In genomic region chr20:46562009-46562372, GRCh38 we compare ENCODE assay signal across 12 cellular contexts. TPM values are rescaled to one million over a fixed set of nuclear protein-coding genes. Genes with fewer than 3 reads are reported as not detected.
DNase-seq lines count a peak whose midpoint lies in the region; TF ChIP-seq lines count a peak whose summit lies in the region.
"Had no signal": no experiment of that assay in that cellular context is flagged by ENCODE, and none has a peak within 500 bp of the region (broad histone marks: within the 10 kb centered on the region; RNA-seq: fewer than 3 reads in every experiment).

No MANE protein-coding gene starts in this region.

- peaks cover 0 to 3% (median 0%) of the 10 kb centered on the region in 11 experiments; a peak in 1 of 22 replicates for H4K20me1 ChIP-seq in BLaER1 treated with 17β-estradiol and CSF1 and Interleukin-3, amounts not matched to agents 10 nM and 100 nM
- H4K20me1 ChIP-seq in KMS-11 (ENCODE audit: insufficient read depth) = no peaks in the 10 kb centered on the region
- H4K20me1 ChIP-seq in osteoblast (ENCODE audit: insufficient read depth, low read length) = no peaks in the 10 kb centered on the region

- CTCF ChIA-PET in activated naive CD4-positive, alpha-beta T cell treated with anti-CD3 and anti-CD28 coated beads, Interleukin-2, amount 10 ng/mL, durations not matched to agents 7 days and 5 days (lab: Charles Lee) = interaction anchor here (0.7 to 5.3 kb wide), 11 partner anchors 10 to 121 kb away, joined by 3 to 54 read pairs (median 6); partner anchors contain the start of genes OCSTAMP and ZNF334

- peaks cover 20% of the 10 kb centered on the region for H3K4me1 Mint-ChIP-seq in activated naive CD4-positive, alpha-beta T cell treated with anti-CD3 and anti-CD28 coated beads, Interleukin-2, amount 10 ng/mL, durations not matched to agents 7 days and 5 days

- no peaks in the 10 kb centered on the region for H3K36me3 ChIP-seq in BLaER1 treated with 17β-estradiol and CSF1 and Interleukin-3, amounts not matched to agents 10 nM and 100 nM
- H3K36me3 ChIP-seq in KMS-11 (ENCODE audit: insufficient read depth) (no peaks in the 10 kb centered on the region), esophagus muscularis mucosa (no peaks in the 10 kb centered on the region), osteoblast (ENCODE audit: insufficient read depth, low read length) (no peaks in the 10 kb centered on the region)

- no peak overlapping the region for H3K4me3 Mint-ChIP-seq in activated naive CD4-positive, alpha-beta T cell treated with anti-CD3 and anti-CD28 coated beads, Interleukin-2, amount 10 ng/mL, durations not matched to agents 7 days and 5 days
- H3K4me3 Mint-ChIP-seq: CD4-positive, alpha-beta memory T cell; T-helper 1 cell treated with Interleukin-12 subunit alpha and Interleukin-12 subunit beta and Interleukin-4 antibody, amounts not matched to agents 30 μg/mL and 1 μg/mL, for 36 hours had no signal

- H3K27me3 ChIP-seq in BLaER1 treated with 17β-estradiol and CSF1 and Interleukin-3, amounts not matched to agents 10 nM and 100 nM = no peaks in the 10 kb centered on the region
- H3K27me3 ChIP-seq in KMS-11 (ENCODE audit: insufficient read depth, low read depth) = no peaks in the 10 kb centered on the region
- no peaks in the 10 kb centered on the region for H3K27me3 ChIP-seq in esophagus muscularis mucosa
- H3K27me3 ChIP-seq in osteoblast (ENCODE audit: insufficient read depth, low read length) = no peaks in the 10 kb centered on the region
- H3K27me3 ChIP-seq: foreskin keratinocyte had no signal

- H3K4me1 ChIP-seq in BLaER1 treated with 17β-estradiol and CSF1 and Interleukin-3, amounts not matched to agents 10 nM and 100 nM = peaks cover 38 to 50% (median 44%) of the 10 kb centered on the region in 10 experiments
- no peaks in the 10 kb centered on the region for H3K4me1 ChIP-seq in KMS-11 (ENCODE audit: low read depth, poor library complexity, severe bottlenecking)
- peaks cover 8 to 16% (median 14%) of the 10 kb centered on the region in 4 donors for H3K4me1 ChIP-seq in esophagus muscularis mucosa
- peaks cover 20% of the 10 kb centered on the region for H3K4me1 ChIP-seq in osteoblast (ENCODE audit: insufficient read depth, low read length)
- H3K4me1 ChIP-seq: foreskin keratinocyte had no signal

- H3K36me3 Mint-ChIP-seq in activated naive CD4-positive, alpha-beta T cell treated with anti-CD3 and anti-CD28 coated beads, Interleukin-2, amount 10 ng/mL, durations not matched to agents 7 days and 5 days = no peaks in the 10 kb centered on the region
- H3K36me3 Mint-ChIP-seq: CD4-positive, alpha-beta memory T cell had no signal

- no peak for TF ChIP-seq POLR2A in esophagus muscularis mucosa (IDR thresholded peaks at IDR 0.05; ENCODE audit: low read depth)

- TF ChIP-seq CTCF in KMS-11 (conservative IDR thresholded peaks at IDR 0.05; ENCODE audit: low read depth, low read length) = no peak
- no peak for TF ChIP-seq CTCF in esophagus muscularis mucosa (IDR thresholded peaks at IDR 0.05)
- TF ChIP-seq CTCF in osteoblast (IDR thresholded peaks at IDR 0.05; ENCODE audit: extremely low read depth, low read depth, low read length) = no peak

- TF ChIP-seq EP300 in esophagus muscularis mucosa (IDR thresholded peaks at IDR 0.05) = no peak

- H3K9ac ChIP-seq in BLaER1 treated with 17β-estradiol and CSF1 and Interleukin-3, amounts not matched to agents 10 nM and 100 nM = no peak overlapping the region
- no peak overlapping the region for H3K9ac ChIP-seq in KMS-11

- peak overlapping the region; percentile 7 to 76 (median 47); a peak in 18 of 22 replicates for H3K4me2 ChIP-seq in BLaER1 treated with 17β-estradiol and CSF1 and Interleukin-3, amounts not matched to agents 10 nM and 100 nM
- H3K4me2 ChIP-seq in KMS-11 (peak overlapping the region; percentile 12; the same call in 1 of the 2 replicates), osteoblast (ENCODE audit: insufficient read depth, low read length) (peak overlapping the region; percentile 74)

- H3K27me3 Mint-ChIP-seq in activated naive CD4-positive, alpha-beta T cell treated with anti-CD3 and anti-CD28 coated beads, Interleukin-2, amount 10 ng/mL, durations not matched to agents 7 days and 5 days = peaks cover 28% of the 10 kb centered on the region

- H2AFZ ChIP-seq in KMS-11 (ENCODE audit: low read depth) = peak overlapping the region; percentile 44
- H2AFZ ChIP-seq in osteoblast (ENCODE audit: low read length) = peak overlapping the region; percentile 88

- no peak overlapping the region for H3K27ac ChIP-seq in BLaER1 treated with 17β-estradiol and CSF1 and Interleukin-3, amounts not matched to agents 10 nM and 100 nM
- H3K27ac ChIP-seq in KMS-11 (no peak overlapping the region), esophagus muscularis mucosa (replicated peaks in 1 of 4) (peak overlapping the region in 3 of 4 donors; percentile 41 to 80 (median 59)), osteoblast (ENCODE audit: low read depth, low read length) (no peak overlapping the region)
- H3K27ac ChIP-seq: foreskin keratinocyte had no signal

- DNase-seq in esophagus muscularis mucosa (ENCODE audit: extremely low spot score) = no peak
- DNase-seq in osteoblast (ENCODE audit: insufficient read length, low spot score, missing footprints) = no peak
- no peak for DNase-seq in activated naive CD4-positive, alpha-beta T cell treated with anti-CD3 and anti-CD28 coated beads, Interleukin-2, amount 10 ng/mL, durations not matched to agents 7 days and 5 days
- no peak for DNase-seq in medulla oblongata (ENCODE audit: extremely low spot score)
- no peak for DNase-seq in NCI-H2081 treated with DMSO at 0.1 percent for 48 hours (lab: John Stamatoyannopoulos, UW)
- no peak for DNase-seq in ACHN

- no peaks in the 10 kb centered on the region for H3K9me3 Mint-ChIP-seq in activated naive CD4-positive, alpha-beta T cell treated with anti-CD3 and anti-CD28 coated beads, Interleukin-2, amount 10 ng/mL, durations not matched to agents 7 days and 5 days
- H3K9me3 Mint-ChIP-seq: CD4-positive, alpha-beta memory T cell; T-helper 1 cell treated with Interleukin-12 subunit alpha and Interleukin-12 subunit beta and Interleukin-4 antibody, amounts not matched to agents 30 μg/mL and 1 μg/mL, for 36 hours had no signal

- intact Hi-C loops in esophagus muscularis mucosa (cut with DNase I) = no loop called here

- no peak overlapping the region for H3K27ac Mint-ChIP-seq in activated naive CD4-positive, alpha-beta T cell treated with anti-CD3 and anti-CD28 coated beads, Interleukin-2, amount 10 ng/mL, durations not matched to agents 7 days and 5 days
- H3K27ac Mint-ChIP-seq: T-helper 1 cell treated with Interleukin-12 subunit alpha and Interleukin-12 subunit beta and Interleukin-4 antibody, amounts not matched to agents 30 μg/mL and 1 μg/mL, for 36 hours had no signal

- 56% methylated on average over 5 of the region's 5 CpGs for WGBS in esophagus muscularis mucosa

- H3K9me3 ChIP-seq in BLaER1 treated with 17β-estradiol and CSF1 and Interleukin-3, amounts not matched to agents 10 nM and 100 nM (replicated peaks in 1 of 11) = no peaks in the 10 kb centered on the region
- H3K9me3 ChIP-seq in esophagus muscularis mucosa = no peaks in the 10 kb centered on the region
- H3K9me3 ChIP-seq in osteoblast (ENCODE audit: low read depth, low read length) = no peaks in the 10 kb centered on the region

- in situ Hi-C loops in ACHN (cut with HindIII; ENCODE audit: low pct_ligation_motif_present, low pct_unique_long_range_greater_than_20kb, low sequenced_read_pairs) = no loop called here

- peak overlapping the region in 3 of 10 experiments; percentile 25 to 48 (median 34); a peak in 4 of 20 replicates for H3K4me3 ChIP-seq in BLaER1 treated with 17β-estradiol and CSF1 and Interleukin-3, amounts not matched to agents 10 nM and 100 nM
- no peak overlapping the region for H3K4me3 ChIP-seq in KMS-11 (IDR thresholded peaks at IDR 0.05; ENCODE audit: insufficient read depth, low read depth, low read length)
- peak overlapping the region; percentile 37 to 53 (median 41) for H3K4me3 ChIP-seq in esophagus muscularis mucosa
- H3K4me3 ChIP-seq in osteoblast (ENCODE audit: insufficient read depth, low read length) = peak overlapping the region; percentile 51

- H3K79me2 ChIP-seq in KMS-11 (ENCODE audit: insufficient read depth, low read depth) (no peaks in the 10 kb centered on the region), osteoblast (ENCODE audit: insufficient read depth, low read length) (no peaks in the 10 kb centered on the region)

RNA-seq across cellular contexts. Expression of gene OCSTAMP, which starts 11.5 kb away (rescaled TPM):
- not detected for total RNA-seq in esophagus muscularis mucosa
- not detected in 2 replicates for total RNA-seq in osteoblast
- total RNA-seq: CD4-positive, alpha-beta memory T cell; foreskin keratinocyte; mononuclear cell had no signal

RNA-seq across cellular contexts. Expression of gene ZNF334, which starts 48.6 kb away (rescaled TPM):
- total RNA-seq in esophagus muscularis mucosa (1 to 10 TPM in 1 of 4 donors, under 1 TPM in 3; 0.50 to 2.5 (median 0.95) TPM), osteoblast (5.0 and 5.8 TPM in 2 replicates)

Comparison
In these comparisons a context has a peak if more than half of its experiments do, and no peak if none do; other contexts are left out.
1. H3K27ac ChIP-seq: peak in esophagus muscularis mucosa (3 of 4); none in BLaER1 treated with 17β-estradiol and CSF1 and Interleukin-3, amounts not matched to agents 10 nM and 100 nM (0 of 11), KMS-11 (single experiment) and osteoblast (single experiment).
2. H3K4me2 ChIP-seq: peak in every context shown above with its lines; median percentile 74 in osteoblast; 47 in BLaER1 treated with 17β-estradiol and CSF1 and Interleukin-3, amounts not matched to agents 10 nM and 100 nM; 12 in KMS-11.